ENCODE assay signal across 23 cellular contexts in the genomic region with DNA sequence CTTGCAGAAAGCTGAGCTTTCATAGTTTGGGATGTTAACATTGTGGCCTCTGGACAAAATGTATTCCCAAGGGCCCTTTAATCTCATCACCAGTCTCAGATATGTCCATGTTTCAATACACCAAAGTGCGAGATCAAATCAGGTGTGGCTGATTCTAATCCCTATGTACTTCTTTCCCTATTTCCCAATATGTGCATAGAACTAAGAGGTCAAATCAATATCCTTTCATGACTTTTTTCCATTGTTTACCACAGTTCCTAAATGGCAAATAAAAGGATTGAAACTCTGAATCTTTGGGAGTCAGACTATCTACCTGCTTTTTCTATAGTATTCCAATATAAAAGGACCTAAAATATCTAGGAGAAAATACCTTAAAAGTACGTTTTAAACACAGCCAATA.
"Had no signal": no experiment of that assay in that cellular context is flagged by ENCODE, and none has a peak within 500 bp of the region (broad histone marks: within the 10 kb centered on the region; RNA-seq: fewer than 3 reads in every experiment).

No MANE protein-coding gene starts in this region.

- H3K4me3 ChIP-seq: colonic mucosa, esophagus squamous epithelium, gastrocnemius medialis, heart right ventricle, left ventricle myocardium inferior, lower lobe of right lung, mucosa of descending colon had no signal

- DNase-seq: colonic mucosa; cortex of kidney; effector CD8-positive, alpha-beta T cell; effector memory CD8-positive, alpha-beta T cell; endodermal cell; erythroblast; esophagus squamous epithelium; foreskin fibroblast; foreskin melanocyte; gastrocnemius medialis; glutamatergic neuron; head of caudate nucleus; heart right ventricle; hippocampal formation; left cardiac atrium; left ventricle myocardium inferior; lower lobe of right lung; mesenchymal stem cell; mucosa of descending colon had no signal

- H3K9me3 ChIP-seq: colonic mucosa, esophagus squamous epithelium, gastrocnemius medialis, heart right ventricle, left ventricle myocardium inferior, lower lobe of right lung, mucosa of descending colon had no signal

- H3K27ac ChIP-seq: colonic mucosa, epithelial cell of prostate, esophagus squamous epithelium, gastrocnemius medialis, heart right ventricle, left ventricle myocardium inferior, lower lobe of right lung had no signal

- ATAC-seq: effector memory CD8-positive, alpha-beta T cell; esophagus mucosa; gastrocnemius medialis; heart right ventricle; left cardiac atrium; lower lobe of right lung; mucosa of descending colon had no signal

- H3K36me3 ChIP-seq: colonic mucosa, esophagus squamous epithelium, gastrocnemius medialis, heart right ventricle, left ventricle myocardium inferior, lower lobe of right lung had no signal

- H3K27ac Mint-ChIP-seq: dendritic cell treated with granulocyte-macrophage colony-stimulating factor and Interleukin-4, amounts not matched to agents 40 ng/mL and 50 ng/mL, for 4 days; effector memory CD8-positive, alpha-beta T cell; endodermal cell; mesothelial cell of epicardium had no signal

- H3K9me3 Mint-ChIP-seq: dendritic cell treated with granulocyte-macrophage colony-stimulating factor and Interleukin-4, amounts not matched to agents 40 ng/mL and 50 ng/mL, for 4 days; effector memory CD8-positive, alpha-beta T cell; endodermal cell; mesothelial cell of epicardium had no signal

- H3K27me3 ChIP-seq: colonic mucosa, gastrocnemius medialis had no signal

- H3K4me3 Mint-ChIP-seq: dendritic cell treated with granulocyte-macrophage colony-stimulating factor and Interleukin-4, amounts not matched to agents 40 ng/mL and 50 ng/mL, for 4 days; effector memory CD8-positive, alpha-beta T cell; endodermal cell; mesothelial cell of epicardium had no signal

- H3K4me1 ChIP-seq: colonic mucosa, esophagus squamous epithelium, lower lobe of right lung had no signal

- H3K36me3 Mint-ChIP-seq: mesothelial cell of epicardium had no signal
